Comparison of ENCODE assay signal across 8 cellular contexts in the genomic region with DNA sequence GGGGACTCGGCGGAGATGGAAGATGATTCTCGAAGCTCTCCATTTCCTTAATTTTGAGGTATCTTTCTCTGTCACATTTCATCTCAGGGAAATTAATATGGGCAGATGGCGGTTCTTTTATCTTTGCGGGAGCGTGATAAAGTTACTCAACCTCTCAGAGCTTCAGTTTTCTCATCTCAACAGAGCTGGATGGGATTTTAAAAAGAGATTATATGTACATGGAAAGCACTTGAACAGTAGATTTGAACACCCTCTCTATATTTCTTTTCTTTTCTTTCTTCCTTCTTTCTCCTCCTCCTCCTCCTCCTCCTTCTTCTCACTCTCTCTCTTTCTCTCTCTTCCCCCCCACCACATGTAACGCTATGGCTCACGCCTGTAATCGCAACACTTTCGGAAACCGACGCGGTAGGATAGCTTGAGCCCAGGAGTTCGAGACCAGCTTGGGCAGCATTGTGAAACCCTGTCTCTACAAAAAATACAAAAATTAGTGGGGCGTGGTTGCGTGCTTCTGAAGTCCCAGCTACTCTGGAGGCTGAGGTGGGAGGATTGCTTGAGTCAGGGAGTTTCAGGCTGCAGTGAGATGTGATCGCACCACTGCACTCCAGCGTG. TPM values are rescaled to one million over a fixed set of nuclear protein-coding genes. Genes with fewer than 3 reads are reported as not detected.
DNase-seq lines count a peak whose midpoint lies in the region; ATAC-seq and TF ChIP-seq lines count a peak whose summit lies in the region.

No MANE protein-coding gene starts in this region.

- H3K36me3 ChIP-seq in neural progenitor cell = no peaks in the 10 kb centered on the region

- peaks cover 23% of the 10 kb centered on the region for H3K4me1 Mint-ChIP-seq in dendritic cell treated with granulocyte-macrophage colony-stimulating factor and Interleukin-4, amounts not matched to agents 40 ng/mL and 50 ng/mL, for 4 days (ENCODE audit: low read depth)
- H3K4me1 Mint-ChIP-seq in neural progenitor cell = peaks cover 23% of the 10 kb centered on the region

- H3K4me1 ChIP-seq in neural progenitor cell = peaks cover 14% of the 10 kb centered on the region

- H3K4me3 Mint-ChIP-seq in dendritic cell treated with granulocyte-macrophage colony-stimulating factor and Interleukin-4, amounts not matched to agents 40 ng/mL and 50 ng/mL, for 4 days = peak overlapping the region; percentile 58
- peak overlapping the region; percentile 92 for H3K4me3 Mint-ChIP-seq in neural progenitor cell

- ATAC-seq in GM19035 (IDR thresholded peaks at IDR 0.05; ENCODE audit: unreplicated experiment) = peak; percentile 7
- ATAC-seq in GM19463 (IDR thresholded peaks at IDR 0.05; ENCODE audit: unreplicated experiment) = no peak

- peak overlapping the region; percentile 88 for H2AFZ ChIP-seq in neural progenitor cell (replicated peaks)

- H3K9me3 ChIP-seq in neural progenitor cell (ENCODE audit: low read depth) = no peaks in the 10 kb centered on the region

- H3K27me3 ChIP-seq in neural progenitor cell = peaks cover 9% of the 10 kb centered on the region

- H3K27ac ChIP-seq in neural progenitor cell = no peak overlapping the region

- no peaks in the 10 kb centered on the region for H3K9me3 Mint-ChIP-seq in dendritic cell treated with granulocyte-macrophage colony-stimulating factor and Interleukin-4, amounts not matched to agents 40 ng/mL and 50 ng/mL, for 4 days
- no peaks in the 10 kb centered on the region for H3K9me3 Mint-ChIP-seq in neural progenitor cell

- H3F3A ChIP-seq in neural progenitor cell (ENCODE audit: low read depth) = peaks cover 18% of the 10 kb centered on the region

- DNase-seq in NCI-H774 (lab: John Stamatoyannopoulos, UW) (peak; percentile 20), neural progenitor cell (ENCODE audit: low spot score) (no peak), nucleus accumbens (lab: John Stamatoyannopoulos, UW) (no peak), posterior cingulate gyrus (no peak), AG20443 (ENCODE audit: low spot score) (no peak)

- no peak overlapping the region for H3K27ac Mint-ChIP-seq in dendritic cell treated with granulocyte-macrophage colony-stimulating factor and Interleukin-4, amounts not matched to agents 40 ng/mL and 50 ng/mL, for 4 days
- peak overlapping the region; percentile 17 for H3K27ac Mint-ChIP-seq in neural progenitor cell

- H3K9ac ChIP-seq in neural progenitor cell = peak overlapping the region; percentile 3

- peaks cover 85% of the 10 kb centered on the region for H3K27me3 Mint-ChIP-seq in dendritic cell treated with granulocyte-macrophage colony-stimulating factor and Interleukin-4, amounts not matched to agents 40 ng/mL and 50 ng/mL, for 4 days
- H3K27me3 Mint-ChIP-seq in neural progenitor cell (ENCODE audit: insufficient read depth, low read depth) = peaks cover 12% of the 10 kb centered on the region

- H3K36me3 Mint-ChIP-seq in dendritic cell treated with granulocyte-macrophage colony-stimulating factor and Interleukin-4, amounts not matched to agents 40 ng/mL and 50 ng/mL, for 4 days (ENCODE audit: low read depth) = no peaks in the 10 kb centered on the region
- peaks cover 9% of the 10 kb centered on the region for H3K36me3 Mint-ChIP-seq in neural progenitor cell

- no peak for TF ChIP-seq CTCF in neural progenitor cell (IDR thresholded peaks at IDR 0.05)

- peak overlapping the region; percentile 86 for H3K4me2 ChIP-seq in neural progenitor cell

- H4K20me1 ChIP-seq in neural progenitor cell (ENCODE audit: low read depth) = peaks cover 20% of the 10 kb centered on the region

- H3K4me3 ChIP-seq in neural progenitor cell = peak overlapping the region; percentile 97

- intact Hi-C loops in dendritic cell treated with granulocyte-macrophage colony-stimulating factor and Interleukin-4, amounts not matched to agents 40 ng/mL and 50 ng/mL, for 4 days (cut with micrococcal nuclease) = no loop called here
- intact Hi-C loops in posterior cingulate gyrus (cut with DNase I) = no loop called here

- H3K79me2 ChIP-seq in neural progenitor cell (ENCODE audit: low read depth) = peaks cover 43% of the 10 kb centered on the region

RNA-seq across cellular contexts. Expression of a gene that starts 0.6 kb away (rescaled TPM):
- 81.6 and 100 TPM in 2 replicates for total RNA-seq in neural progenitor cell (ENCODE audit: low replicate concordance)
